In the genomic region with DNA sequence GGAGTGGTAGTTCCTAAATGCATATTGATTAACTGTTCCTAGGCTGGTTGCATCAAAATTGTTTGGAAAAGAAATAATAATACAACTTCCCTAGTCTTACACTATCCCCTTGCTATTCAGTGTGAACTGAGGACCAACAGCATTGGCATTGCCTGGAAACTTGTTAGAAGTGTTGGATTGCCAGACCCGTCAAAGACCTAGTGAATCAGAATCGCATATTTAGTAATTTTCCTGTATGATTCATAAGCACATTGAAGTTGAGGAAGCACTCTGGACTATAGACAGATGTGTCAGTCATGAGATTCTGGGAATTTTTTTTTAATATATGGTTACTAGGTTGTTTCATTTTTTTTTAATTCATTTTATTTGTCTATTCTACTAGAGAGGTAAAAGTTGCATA, we compare ENCODE assay signal across 25 cellular contexts. TPM values are rescaled to one million over a fixed set of nuclear protein-coding genes. Genes with fewer than 3 reads are reported as not detected.
DNase-seq lines count a peak whose midpoint lies in the region; FAIRE-seq and TF ChIP-seq lines count a peak whose summit lies in the region.
"Had no signal": no experiment of that assay in that cellular context is flagged by ENCODE, and none has a peak within 500 bp of the region (broad histone marks: within the 10 kb centered on the region; RNA-seq: fewer than 3 reads in every experiment).

No MANE protein-coding gene starts in this region.

- no peak overlapping the region for H3K27ac ChIP-seq in breast epithelium
- no peak overlapping the region for H3K27ac ChIP-seq in sigmoid colon
- no peak overlapping the region for H3K27ac ChIP-seq in WERI-Rb-1
- H3K27ac ChIP-seq: stomach, upper lobe of left lung had no signal

- DNase-seq in MCF 10A (ENCODE audit: unreplicated experiment) (peak; percentile 69), breast epithelium (ENCODE audit: low spot score in 2 of 2) (no peak), bronchial epithelial cell (ENCODE audit: low read depth) (peak; percentile 93), glomerular endothelial cell (ENCODE audit: extremely low read depth, low read depth, low spot score) (peak; percentile 79), sigmoid colon (no peak), ecto neural progenitor cell (ENCODE audit: low spot score) (no peak), GM12892 (ENCODE audit: insufficient read length) (no peak), WERI-Rb-1 (no peak)
- DNase-seq: activated CD4-positive, alpha-beta T cell treated with anti-CD3 and anti-CD28 coated beads, Interleukin-2, amount 50 U/mL, for 4 hours; activated naive CD4-positive, alpha-beta T cell treated with anti-CD3 and anti-CD28 coated beads for 36 hours; C1 segment of cervical spinal cord; cortex of kidney; naive thymus-derived CD4-positive, alpha-beta T cell; NCI-H1436 treated with DMSO at 0.1 percent for 48 hours; NCI-H2171; NCI-H526; stimulated activated CD4-positive, alpha-beta T cell treated with anti-CD3 and anti-CD28 coated beads, Interleukin-2, amount 100 ng/mL, for 48 hours; stomach; upper lobe of left lung had no signal

- no peaks in the 10 kb centered on the region for H3K9me3 Mint-ChIP-seq in MCF 10A (ENCODE audit: unreplicated experiment)
- H3K9me3 Mint-ChIP-seq: activated naive CD4-positive, alpha-beta T cell treated with anti-CD3 and anti-CD28 coated beads for 36 hours; T-helper 1 cell treated with Interleukin-12 subunit alpha and Interleukin-12 subunit beta and Interleukin-4 antibody, amounts not matched to agents 30 μg/mL and 1 μg/mL, for 36 hours had no signal

- H3K4me3 Mint-ChIP-seq in MCF 10A (ENCODE audit: unreplicated experiment): no peak overlapping the region
- H3K4me3 Mint-ChIP-seq: activated naive CD4-positive, alpha-beta T cell treated with anti-CD3 and anti-CD28 coated beads for 36 hours; naive thymus-derived CD4-positive, alpha-beta T cell; T-helper 1 cell treated with Interleukin-12 subunit alpha and Interleukin-12 subunit beta and Interleukin-4 antibody, amounts not matched to agents 30 μg/mL and 1 μg/mL, for 36 hours had no signal

- no TSS peak for BruUV-seq in MCF 10A (replicated peaks; lab: Mats Ljungman, UMichigan)

- POLR2A ChIA-PET in MCF 10A (lab: Yijun Ruan, JAX): no interaction called here

- peaks cover 14% of the 10 kb centered on the region for H3K4me1 Mint-ChIP-seq in MCF 10A (ENCODE audit: insufficient read depth, unreplicated experiment)
- H3K4me1 Mint-ChIP-seq: naive thymus-derived CD4-positive, alpha-beta T cell had no signal

- intact Hi-C loops in MCF 10A (cut with micrococcal nuclease): no loop called here
- intact Hi-C loops in breast epithelium (cut with DNase I; ENCODE audit: low total_unique reads): no loop called here
- intact Hi-C loops in sigmoid colon (cut with DNase I): no loop called here

- no peaks in the 10 kb centered on the region for H3K4me1 ChIP-seq in breast epithelium
- H3K4me1 ChIP-seq in sigmoid colon: no peaks in the 10 kb centered on the region
- H3K4me1 ChIP-seq: stomach, upper lobe of left lung had no signal

- TF ChIP-seq EP300 in sigmoid colon (IDR thresholded peaks at IDR 0.05): no peak

- H3K9me3 ChIP-seq in breast epithelium (no peaks in the 10 kb centered on the region), sigmoid colon (no peaks in the 10 kb centered on the region), WERI-Rb-1 (ENCODE audit: severe bottlenecking) (no peaks in the 10 kb centered on the region)
- H3K9me3 ChIP-seq: stomach, upper lobe of left lung had no signal

- WGBS in sigmoid colon, 2 donors: 79 to 85% methylated on average over 2 of the region's 2 CpGs

- H3K27me3 ChIP-seq in breast epithelium (no peaks in the 10 kb centered on the region), bronchial epithelial cell (ENCODE audit: control insufficient read depth, insufficient read depth, low read length) (no peaks in the 10 kb centered on the region), sigmoid colon (no peaks in the 10 kb centered on the region), WERI-Rb-1 (ENCODE audit: insufficient read depth, low read depth, severe bottlenecking) (no peaks in the 10 kb centered on the region)
- H3K27me3 ChIP-seq: stomach, upper lobe of left lung had no signal

- no peak for TF ChIP-seq CTCF in MCF 10A (IDR thresholded peaks at IDR 0.05; ENCODE audit: unreplicated experiment)
- no peak for TF ChIP-seq CTCF in breast epithelium (IDR thresholded peaks at IDR 0.05)
- TF ChIP-seq CTCF in bronchial epithelial cell (IDR thresholded peaks at IDR 0.05; ENCODE audit: insufficient read depth, low read length, severe bottlenecking): no peak
- no peak for TF ChIP-seq CTCF in sigmoid colon (IDR thresholded peaks at IDR 0.05)
- no peak for TF ChIP-seq CTCF in WERI-Rb-1 (IDR thresholded peaks at IDR 0.05; ENCODE audit: low read depth, low read length)

- FAIRE-seq in bronchial epithelial cell (lab: Jason Lieb, UNC) (no peak), GM12892 (lab: Jason Lieb, UNC) (no peak)
- FAIRE-seq: G401.6, HepG2, islet of Langerhans had no signal

- H3K36me3 Mint-ChIP-seq in MCF 10A (ENCODE audit: insufficient read depth, unreplicated experiment): no peaks in the 10 kb centered on the region
- H3K36me3 Mint-ChIP-seq: naive thymus-derived CD4-positive, alpha-beta T cell had no signal

- CTCF ChIA-PET in MCF 10A (lab: Yijun Ruan, JAX): no interaction called here

- H3K4me3 ChIP-seq in breast epithelium (no peak overlapping the region), bronchial epithelial cell (ENCODE audit: low read depth, low read length) (no peak overlapping the region), sigmoid colon (no peak overlapping the region), WERI-Rb-1 (ENCODE audit: low read depth, low read length) (no peak overlapping the region)
- H3K4me3 ChIP-seq: stomach, upper lobe of left lung had no signal

- no peaks in the 10 kb centered on the region for H3K27me3 Mint-ChIP-seq in MCF 10A (ENCODE audit: insufficient read depth, unreplicated experiment)
- H3K27me3 Mint-ChIP-seq: naive thymus-derived CD4-positive, alpha-beta T cell had no signal

- no peak overlapping the region for H3K27ac Mint-ChIP-seq in MCF 10A (ENCODE audit: low read depth, unreplicated experiment)
- H3K27ac Mint-ChIP-seq: activated naive CD4-positive, alpha-beta T cell treated with anti-CD3 and anti-CD28 coated beads for 36 hours; naive thymus-derived CD4-positive, alpha-beta T cell; T-helper 1 cell treated with Interleukin-12 subunit alpha and Interleukin-12 subunit beta and Interleukin-4 antibody, amounts not matched to agents 30 μg/mL and 1 μg/mL, for 36 hours had no signal

- TF ChIP-seq POLR2A in breast epithelium (IDR thresholded peaks at IDR 0.05) (no peak), sigmoid colon (IDR thresholded peaks at IDR 0.05) (no peak), GM12892 (IDR thresholded peaks at IDR 0.05; ENCODE audit: low read depth, low read length) (no peak)

- H3K36me3 ChIP-seq in breast epithelium (no peaks in the 10 kb centered on the region), bronchial epithelial cell (ENCODE audit: control insufficient read depth, insufficient read depth, low read length) (no peaks in the 10 kb centered on the region), sigmoid colon (no peaks in the 10 kb centered on the region), WERI-Rb-1 (no peaks in the 10 kb centered on the region)
- H3K36me3 ChIP-seq: stomach, upper lobe of left lung had no signal

RNA-seq across cellular contexts. Expression of a gene that starts 34.7 kb away (rescaled TPM):
- 0.42 TPM in 1 of 2 replicates, not detected in the other for total RNA-seq in MCF 10A (2022)
- total RNA-seq in breast epithelium: 10 to 100 TPM in 1 of 3 donors, 1 to 10 TPM in 1, under 1 TPM in 1; 0.32 to 18.6 (median 1.3) TPM
- total RNA-seq in bronchial epithelial cell: not detected in 2 replicates
- 0.64 and 9.5 TPM in 2 replicates for total RNA-seq in glomerular endothelial cell
- total RNA-seq in sigmoid colon: under 1 TPM in 1 of 4 donors, not detected in 3; 0.28 TPM
- polyA plus RNA-seq in sigmoid colon: under 1 TPM in 1 of 3 donors, not detected in 2; 0.07 TPM
- not detected for polyA plus RNA-seq in GM12892 (2012; ENCODE audit: missing spikeins)
- total RNA-seq: A673; activated naive CD4-positive, alpha-beta T cell treated with anti-CD3 and anti-CD28 coated beads for 36 hours; HepG2; naive thymus-derived CD4-positive, alpha-beta T cell; Right ventricle myocardium inferior had no signal
- polyA plus RNA-seq: HepG2; naive thymus-derived CD4-positive, alpha-beta T cell had no signal

Comparison
In these comparisons a context has a peak if more than half of its experiments do, and no peak if none do; other contexts are left out.
1. DNase-seq: peak in MCF 10A (single experiment), bronchial epithelial cell (single experiment) and glomerular endothelial cell (single experiment); none in breast epithelium (0 of 2), sigmoid colon (single experiment), ecto neural progenitor cell (single experiment), GM12892 (single experiment) and WERI-Rb-1 (single experiment).